In genomic region chr2:136874258-136874657, GRCh38 we compare ENCODE assay signal across 12 cellular contexts.
DNase-seq lines count a peak whose midpoint lies in the region; ATAC-seq and TF ChIP-seq lines count a peak whose summit lies in the region.
"Had no signal": no experiment of that assay in that cellular context is flagged by ENCODE, and none has a peak within 500 bp of the region (broad histone marks: within the 10 kb centered on the region; RNA-seq: fewer than 3 reads in every experiment).

No MANE protein-coding gene starts in this region.

- DNase-seq in MCF 10A (ENCODE audit: unreplicated experiment) (peak; percentile 55), breast epithelium (ENCODE audit: low spot score in 2 of 2) (no peak), NCI-H1694 treated with DMSO at 0.1 percent for 48 hours (lab: John Stamatoyannopoulos, UW) (peak; percentile 38), chondrocyte (ENCODE audit: low spot score) (no peak), testis (peak; percentile 48), 8988T (no peak), GM19238 (ENCODE audit: insufficient read length, low spot score) (no peak)
- DNase-seq: activated gamma-delta T cell; CD4-positive, CD25-positive, alpha-beta regulatory T cell; hippocampal formation; stimulated activated CD4-positive, alpha-beta T cell treated with anti-CD3 and anti-CD28 coated beads, Interleukin-12 subunit alpha, Interleukin-12 subunit beta, amount 100 ng/mL, for 4 hours had no signal

- no peaks in the 10 kb centered on the region for H3K36me3 ChIP-seq in breast epithelium
- H3K36me3 ChIP-seq in testis (ENCODE audit: low read depth, missing control alignments), result no peaks in the 10 kb centered on the region
- H3K36me3 ChIP-seq in gastroesophageal sphincter, result no peaks in the 10 kb centered on the region

- H3K4me1 Mint-ChIP-seq in MCF 10A (ENCODE audit: insufficient read depth, unreplicated experiment), result no peaks in the 10 kb centered on the region
- no peaks in the 10 kb centered on the region for H3K4me1 Mint-ChIP-seq in chondrocyte (ENCODE audit: low read depth)
- H3K4me1 Mint-ChIP-seq: CD4-positive, CD25-positive, alpha-beta regulatory T cell had no signal

- peak; percentile 43 for TF ChIP-seq CTCF in MCF 10A (IDR thresholded peaks at IDR 0.05; ENCODE audit: unreplicated experiment)
- TF ChIP-seq CTCF in breast epithelium (IDR thresholded peaks at IDR 0.05), result no peak
- peak; percentile 48 for TF ChIP-seq CTCF in chondrocyte (IDR thresholded peaks at IDR 0.05)
- peak in 2 of 3 experiments; percentile 15 to 28 for TF ChIP-seq CTCF in testis (IDR thresholded peaks at IDR 0.05)
- peak in 1 of 4 experiments; percentile 7 for TF ChIP-seq CTCF in gastroesophageal sphincter (IDR thresholded peaks at IDR 0.05)

- H3K4me3 Mint-ChIP-seq in MCF 10A (ENCODE audit: unreplicated experiment), result no peak overlapping the region
- no peak overlapping the region for H3K4me3 Mint-ChIP-seq in chondrocyte (ENCODE audit: unreplicated experiment)
- H3K4me3 Mint-ChIP-seq: CD4-positive, CD25-positive, alpha-beta regulatory T cell had no signal

- peaks cover 19% of the 10 kb centered on the region for H3K27me3 Mint-ChIP-seq in MCF 10A (ENCODE audit: insufficient read depth, unreplicated experiment)
- no peaks in the 10 kb centered on the region for H3K27me3 Mint-ChIP-seq in chondrocyte (ENCODE audit: low read depth)

- H3K9me3 ChIP-seq in breast epithelium, result no peaks in the 10 kb centered on the region
- H3K9me3 ChIP-seq in testis, result no peaks in the 10 kb centered on the region
- H3K9me3 ChIP-seq in gastroesophageal sphincter, result no peaks in the 10 kb centered on the region

- H3K9me3 Mint-ChIP-seq in MCF 10A (ENCODE audit: unreplicated experiment), result no peaks in the 10 kb centered on the region
- H3K9me3 Mint-ChIP-seq in chondrocyte (ENCODE audit: low read depth), result no peaks in the 10 kb centered on the region

- no peak for ATAC-seq in gastroesophageal sphincter

- 57 to 60% methylated on average over 6 of the region's 6 CpGs for WGBS in testis, 2 donors
- 61 to 67% methylated on average over 6 of the region's 6 CpGs for WGBS in gastroesophageal sphincter (ENCODE audit: low coverage in 1 of 2), 2 donors

- no peaks in the 10 kb centered on the region for H3K36me3 Mint-ChIP-seq in MCF 10A (ENCODE audit: insufficient read depth, unreplicated experiment)
- no peaks in the 10 kb centered on the region for H3K36me3 Mint-ChIP-seq in chondrocyte (ENCODE audit: low read depth)
- H3K36me3 Mint-ChIP-seq: CD4-positive, CD25-positive, alpha-beta regulatory T cell had no signal

- H3K27ac ChIP-seq in breast epithelium (no peak overlapping the region), testis (no peak overlapping the region), gastroesophageal sphincter (no peak overlapping the region)

- no TSS peak for BruUV-seq in MCF 10A (replicated peaks; lab: Mats Ljungman, UMichigan)

- H3K4me3 ChIP-seq in breast epithelium, result no peak overlapping the region
- no peak overlapping the region for H3K4me3 ChIP-seq in testis
- H3K4me3 ChIP-seq in gastroesophageal sphincter, result no peak overlapping the region

- no peak for TF ChIP-seq EP300 in gastroesophageal sphincter (IDR thresholded peaks at IDR 0.05)

- no peak overlapping the region for H3K27ac Mint-ChIP-seq in MCF 10A (ENCODE audit: low read depth, unreplicated experiment)
- no peak overlapping the region for H3K27ac Mint-ChIP-seq in chondrocyte (ENCODE audit: unreplicated experiment)

- no peak for TF ChIP-seq POLR2A in breast epithelium (IDR thresholded peaks at IDR 0.05)
- no peak for TF ChIP-seq POLR2A in testis (IDR thresholded peaks at IDR 0.05)
- TF ChIP-seq POLR2A in gastroesophageal sphincter (IDR thresholded peaks at IDR 0.05), result no peak

- intact Hi-C loops in MCF 10A (cut with micrococcal nuclease), result loop anchor here (1.0 to 5.0 kb wide), 3 partner anchors 785 to 964 kb away; no protein-coding TSS in a partner anchor
- intact Hi-C loops in breast epithelium (cut with DNase I; ENCODE audit: low total_unique reads), result no loop called here
- intact Hi-C loops in testis (cut with DNase I; ENCODE audit: low total_unique reads), result no loop called here

- POLR2A ChIA-PET in MCF 10A (lab: Yijun Ruan, JAX), result no interaction called here

- CTCF ChIA-PET in MCF 10A (lab: Yijun Ruan, JAX), result interaction anchor here (0.7 to 1.0 kb wide), 4 partner anchors 116 to 910 kb away, joined by 3 to 5 read pairs (median 3); no protein-coding TSS in a partner anchor

- H3K27me3 ChIP-seq in breast epithelium (no peaks in the 10 kb centered on the region), testis (no peaks in the 10 kb centered on the region), gastroesophageal sphincter (no peaks in the 10 kb centered on the region)

- H3K4me1 ChIP-seq in breast epithelium (no peaks in the 10 kb centered on the region), testis (no peaks in the 10 kb centered on the region), gastroesophageal sphincter (no peaks in the 10 kb centered on the region)

Comparison
In these comparisons a context has a peak if more than half of its experiments do, and no peak if none do; other contexts are left out.
1. DNase-seq: peak in MCF 10A (single experiment), NCI-H1694 treated with DMSO at 0.1 percent for 48 hours (single experiment) and testis (single experiment); none in breast epithelium (0 of 2), chondrocyte (single experiment), 8988T (single experiment) and GM19238 (single experiment).
2. CTCF ChIP-seq: peak in MCF 10A (single experiment), chondrocyte (single experiment) and testis (2 of 3); none in breast epithelium (0 of 3).